10 cellular contexts compared by ENCODE assay signal in the genomic region with DNA sequence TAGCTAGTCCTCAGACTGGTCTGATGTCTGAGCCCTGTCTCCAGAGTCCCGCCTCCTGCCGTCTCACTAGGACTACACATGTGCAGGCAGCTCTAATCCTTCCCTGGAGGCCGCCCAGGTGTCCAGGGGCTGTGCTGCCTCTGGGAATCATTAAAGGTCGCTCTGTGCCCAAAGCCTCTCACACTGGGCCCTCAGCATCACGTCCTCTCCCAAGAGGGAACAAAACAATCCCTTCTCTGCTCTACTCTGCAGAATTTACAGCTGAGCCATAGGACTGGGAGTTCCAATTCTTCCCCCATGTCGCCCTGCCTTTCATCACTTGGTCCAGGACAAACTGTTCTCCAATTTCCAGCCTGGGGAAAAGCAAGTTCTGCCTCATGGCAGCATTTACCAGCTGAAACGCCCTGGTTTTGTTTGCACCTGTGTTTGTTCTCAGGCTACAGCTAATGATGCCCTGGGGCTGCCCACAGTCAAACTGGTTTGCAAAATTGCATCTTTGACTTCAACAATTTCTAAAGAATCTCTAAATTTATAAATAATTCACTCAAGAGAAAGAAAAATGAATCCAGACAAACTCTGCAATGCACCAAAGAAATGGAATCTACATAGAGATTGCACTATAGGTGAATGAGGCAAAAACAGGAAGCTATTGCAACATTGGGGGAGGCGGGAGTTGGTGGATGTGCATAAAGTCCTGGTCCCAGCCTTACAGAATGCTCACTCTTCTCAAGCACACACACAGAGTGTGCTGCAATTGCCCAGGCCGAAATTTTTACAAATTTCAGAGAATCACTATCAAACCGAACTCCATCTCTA. TPM values are rescaled to one million over a fixed set of nuclear protein-coding genes. Genes with fewer than 3 reads are reported as not detected.
A peak's percentile ranks its signal among the peaks of the same experiment; 100 is the strongest.
DNase-seq lines count a peak whose midpoint lies in the region; ATAC-seq and TF ChIP-seq lines count a peak whose summit lies in the region.
"Had no signal": no experiment of that assay in that cellular context is flagged by ENCODE, and none has a peak within 500 bp of the region (broad histone marks: within the 10 kb centered on the region; RNA-seq: fewer than 3 reads in every experiment).

No MANE protein-coding gene starts in this region.

- CTCF ChIA-PET in MCF 10A (lab: Yijun Ruan, JAX) (interaction anchor here (0.6 to 1.6 kb wide), 5 partner anchors 9 to 44 kb away, joined by 3 to 5 read pairs (median 3); no protein-coding TSS in a partner anchor), mammary epithelial cell (lab: Charles Lee; ENCODE audit: low non-redundant PET) (no interaction called here)

- in situ Hi-C loops in mammary epithelial cell (cut with MboI; ENCODE audit: low sequenced_read_pairs in 2 of 2), result no loop called here

- ATAC-seq in T-helper 17 cell, result no peak

- no peaks in the 10 kb centered on the region for H3K27me3 Mint-ChIP-seq in MCF 10A (ENCODE audit: insufficient read depth, unreplicated experiment)
- H3K27me3 Mint-ChIP-seq in T-helper 17 cell, result no peaks in the 10 kb centered on the region

- H3K4me2 ChIP-seq in mammary epithelial cell (ENCODE audit: insufficient read depth, low read depth, low read length), result no peak overlapping the region

- dilution Hi-C loops in mammary epithelial cell (cut with HindIII; ENCODE audit: low sequenced_read_pairs), result no loop called here

- peak overlapping the region; percentile 46 for H3K4me3 Mint-ChIP-seq in MCF 10A (ENCODE audit: unreplicated experiment)
- no peak overlapping the region for H3K4me3 Mint-ChIP-seq in T-helper 17 cell

- H3K27ac ChIP-seq in mammary epithelial cell (ENCODE audit: insufficient read depth, low read depth, low read length), result no peak overlapping the region

- no peak overlapping the region for H2AFZ ChIP-seq in mammary epithelial cell (ENCODE audit: low read depth, low read length)

- intact Hi-C loops in MCF 10A (cut with micrococcal nuclease) (loop anchor here (5.0 kb wide), 1 partner anchor 56 kb away; the partner anchor contains the start of gene MAN2B2), mammary epithelial cell (cut with micrococcal nuclease) (no loop called here)

- no peak overlapping the region for H3K9ac ChIP-seq in mammary epithelial cell (ENCODE audit: insufficient read depth, low read length)

- H3K36me3 ChIP-seq in mammary epithelial cell (ENCODE audit: insufficient read depth, low read length), result no peaks in the 10 kb centered on the region

- no peak for TF ChIP-seq CTCF in MCF 10A (IDR thresholded peaks at IDR 0.05; ENCODE audit: unreplicated experiment)
- no peak for TF ChIP-seq CTCF in mammary epithelial cell (conservative IDR thresholded peaks at IDR 0.05 in 1 of 2, IDR thresholded peaks at IDR 0.05 in 1 of 2; ENCODE audit: extremely low read depth in 1 of 2, insufficient read depth in 1 of 2, low read depth in 1 of 2, low read length in 2 of 2)
- TF ChIP-seq CTCF in epithelial cell of esophagus (IDR thresholded peaks at IDR 0.05; ENCODE audit: insufficient read depth, low read depth, low read length, missing control alignments), result peak; percentile 10

- 76% methylated on average over 10 of the region's 10 CpGs for WGBS in mammary epithelial cell (ENCODE audit: low coverage, missing lambda C conversion rate)

- no peaks in the 10 kb centered on the region for H3K27me3 ChIP-seq in mammary epithelial cell (ENCODE audit: insufficient read depth, low read length)

- no peaks in the 10 kb centered on the region for H3K79me2 ChIP-seq in mammary epithelial cell (ENCODE audit: insufficient read depth, low read length)

- DNase-seq in MCF 10A (ENCODE audit: unreplicated experiment) (peak; percentile 84), mammary epithelial cell (no peak), NOMO-1 treated with dmso at 0.1 percent for 144 hours (lab: John Stamatoyannopoulos, UW; ENCODE audit: unreplicated experiment) (peak; percentile 87), epithelial cell of esophagus (ENCODE audit: low read depth) (peak; percentile 65), NCI-H2029 (lab: John Stamatoyannopoulos, UW) (no peak), cortex of kidney (lab: John Stamatoyannopoulos, UW) (no peak), T-helper 17 cell (no peak)
- no peak for DNase-seq in stimulated activated CD8-positive, alpha-beta memory T cell treated with anti-CD3 and anti-CD28 coated beads, Interleukin-4, amount 100 ng/mL, for 48 hours
- DNase-seq: C1 segment of cervical spinal cord; stimulated activated CD4-positive, alpha-beta T cell treated with anti-CD3 and anti-CD28 coated beads, Interleukin-1b, Interleukin-23, amount 100 ng/mL, for 48 hours had no signal

- no peaks in the 10 kb centered on the region for H3K9me3 ChIP-seq in mammary epithelial cell (replicated peaks; ENCODE audit: insufficient read depth, low read length)
- H3K9me3 ChIP-seq in T-helper 17 cell (ENCODE audit: control insufficient read depth, low read length, poor library complexity, severe bottlenecking), result no peaks in the 10 kb centered on the region

- H3K9me3 Mint-ChIP-seq in MCF 10A (ENCODE audit: unreplicated experiment), result no peaks in the 10 kb centered on the region

- POLR2A ChIA-PET in MCF 10A (lab: Yijun Ruan, JAX), result interaction anchor here (0.5 to 3.0 kb wide), 16 partner anchors 9 to 354 kb away, joined by 3 to 18 read pairs (median 3); partner anchors contain the start of genes BLOC1S4, MAN2B2, MRFAP1L1 and TBC1D14

- H3K4me1 ChIP-seq in mammary epithelial cell (ENCODE audit: insufficient read depth, low read length), result no peaks in the 10 kb centered on the region

- no peaks in the 10 kb centered on the region for H4K20me1 ChIP-seq in mammary epithelial cell (ENCODE audit: insufficient read depth, low read length)

- H3K36me3 Mint-ChIP-seq in MCF 10A (ENCODE audit: insufficient read depth, unreplicated experiment) (peaks cover 6% of the 10 kb centered on the region), T-helper 17 cell (ENCODE audit: low read depth) (peaks cover 2% of the 10 kb centered on the region)

- H3K27ac Mint-ChIP-seq in MCF 10A (ENCODE audit: low read depth, unreplicated experiment) (peak overlapping the region; percentile 85), T-helper 17 cell (no peak overlapping the region)

- BruUV-seq in MCF 10A (replicated peaks; lab: Mats Ljungman, UMichigan) (no TSS peak), mammary epithelial cell (replicated peaks; lab: Mats Ljungman, UMichigan) (no TSS peak)

- H3K4me3 ChIP-seq in mammary epithelial cell (replicated peaks in 1 of 3; ENCODE audit: insufficient read depth in 1 of 3, low read depth in 2 of 3, low read length in 3 of 3) (no peak overlapping the region), epithelial cell of esophagus (ENCODE audit: low read length) (no peak overlapping the region)

- H3K4me1 Mint-ChIP-seq in MCF 10A (ENCODE audit: insufficient read depth, unreplicated experiment) (peaks cover 18% of the 10 kb centered on the region), T-helper 17 cell (no peaks in the 10 kb centered on the region)

RNA-seq across cellular contexts. Expression of gene MRFAP1, which starts 7.2 kb away (rescaled TPM):
- total RNA-seq in MCF 10A (2022) (387 and 481 TPM in 2 replicates), mammary epithelial cell (100 to 1,000 TPM in 1 of 2 donors, 10 to 100 TPM in 1; 71.2 to 248 TPM), T-helper 17 cell (100 to 1,000 TPM; 158 to 163 TPM)
- polyA plus RNA-seq in mammary epithelial cell, result 169 TPM
- polyA minus RNA-seq in mammary epithelial cell, result 109 TPM

RNA-seq across cellular contexts. Expression of gene MAN2B2, which starts 58.3 kb away (rescaled TPM):
- total RNA-seq in MCF 10A (2022) (12.5 and 13.9 TPM in 2 replicates), mammary epithelial cell (10 to 100 TPM; 21.3 to 34.7 TPM), T-helper 17 cell (10 to 100 TPM; 27.0 to 34.9 TPM)
- 14.3 TPM for polyA plus RNA-seq in mammary epithelial cell
- 10.1 TPM for polyA minus RNA-seq in mammary epithelial cell

Comparison
In these comparisons a context has a peak if more than half of its experiments do, and no peak if none do; other contexts are left out.
1. DNase-seq: peak in MCF 10A (single experiment), NOMO-1 treated with dmso at 0.1 percent for 144 hours (single experiment) and epithelial cell of esophagus (single experiment); none in mammary epithelial cell (single experiment), NCI-H2029 (single experiment), stimulated activated CD8-positive, alpha-beta memory T cell treated with anti-CD3 and anti-CD28 coated beads, Interleukin-4, amount 100 ng/mL, for 48 hours (single experiment), cortex of kidney (single experiment) and T-helper 17 cell (0 of 3).